In the genomic region with DNA sequence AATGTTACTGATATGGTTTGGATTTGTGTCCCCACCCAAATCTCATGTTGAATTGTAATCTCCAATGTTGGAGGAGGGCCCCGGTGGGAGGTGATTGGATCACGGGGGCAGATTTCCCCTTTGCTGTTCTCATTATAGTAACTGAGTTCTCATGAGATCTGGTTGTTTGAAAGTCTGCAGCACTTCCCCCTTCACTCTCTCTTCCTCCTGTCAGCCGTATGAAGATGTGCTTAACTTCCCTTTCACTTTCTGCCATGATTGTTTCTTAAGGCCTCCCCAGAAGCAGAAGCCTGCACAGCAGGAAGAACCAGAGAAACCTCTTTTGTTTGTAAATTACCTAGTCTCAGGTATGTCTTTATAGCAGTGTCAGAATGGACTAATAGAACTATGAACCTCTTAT, we compare ENCODE assay signal across 8 cellular contexts. TPM values are rescaled to one million over a fixed set of nuclear protein-coding genes. Genes with fewer than 3 reads are reported as not detected.
DNase-seq lines count a peak whose midpoint lies in the region; ATAC-seq and TF ChIP-seq lines count a peak whose summit lies in the region.

No MANE protein-coding gene starts in this region.

- H3K27me3 ChIP-seq in endodermal cell (ENCODE audit: control insufficient read depth, insufficient read depth, low read length, poor library complexity, severe bottlenecking) (no peaks in the 10 kb centered on the region), GM23248 (replicated peaks; ENCODE audit: insufficient read depth) (no peaks in the 10 kb centered on the region)

- no peak overlapping the region for H3K4me2 ChIP-seq in GM23248 (ENCODE audit: unreplicated experiment)

- H3K9me2 ChIP-seq in GM23248 (ENCODE audit: insufficient read depth): no peaks in the 10 kb centered on the region

- no peak overlapping the region for H3K9ac ChIP-seq in endodermal cell (ENCODE audit: extremely low read depth, low read length, poor library complexity, severe bottlenecking)
- H3K9ac ChIP-seq in GM23248: no peak overlapping the region

- H2AFZ ChIP-seq in GM23248: no peak overlapping the region

- peak; percentile 72 for ATAC-seq in GM19468 (IDR thresholded peaks at IDR 0.05; ENCODE audit: extremely low read depth, unreplicated experiment)

- H3K79me2 ChIP-seq in GM23248 (ENCODE audit: insufficient read depth): peaks cover 98% of the 10 kb centered on the region

- H3K4me3 ChIP-seq in endodermal cell (ENCODE audit: low read length): no peak overlapping the region
- H3K4me3 ChIP-seq in GM23248: no peak overlapping the region

- POLR2A ChIA-PET in GM10248 (lab: Yijun Ruan, JAX): no interaction called here

- H3K36me3 Mint-ChIP-seq in dendritic cell treated with granulocyte-macrophage colony-stimulating factor and Interleukin-4, amounts not matched to agents 40 ng/mL and 50 ng/mL, for 4 days (ENCODE audit: low read depth): peaks cover 23% of the 10 kb centered on the region
- peaks cover 38% of the 10 kb centered on the region for H3K36me3 Mint-ChIP-seq in endodermal cell (ENCODE audit: low read depth)

- DNase-seq in GM10248 (ENCODE audit: extremely low spot score) (peak; percentile 51), KG1 (lab: John Stamatoyannopoulos, UW) (peak; percentile 16), NCI-H2081 treated with DMSO at 0.1 percent for 48 hours (lab: John Stamatoyannopoulos, UW) (no peak), EL (no peak), endodermal cell (no peak), GM23248 (no peak)

- TF ChIP-seq CTCF in GM10248 (IDR thresholded peaks at IDR 0.05; ENCODE audit: control extremely low read depth, extremely low read depth, low read depth, missing control alignments): no peak
- TF ChIP-seq CTCF in endodermal cell (conservative IDR thresholded peaks at IDR 0.05): no peak

- H4K20me1 ChIP-seq in GM23248 (ENCODE audit: insufficient read depth): peaks cover 4% of the 10 kb centered on the region; the same call in 1 of the 2 replicates

- H3K27ac ChIP-seq in endodermal cell (ENCODE audit: low read depth, low read length): no peak overlapping the region
- no peak overlapping the region for H3K27ac ChIP-seq in GM23248

- CTCF ChIA-PET in GM10248 (lab: Yijun Ruan, JAX): interaction anchor here (1.0 kb wide), 1 partner anchor 9 kb away, joined by 3 read pairs; no protein-coding TSS in a partner anchor

- WGBS in endodermal cell (ENCODE audit: insufficient coverage in 1 of 2, insufficient read length in 1 of 2), 2 experiments: 86 to 88% methylated on average over 1 to 3 of the region's 3 CpGs
- 96 to 100% methylated on average over 3 of the region's 3 CpGs for WGBS in GM23248 (ENCODE audit: low coverage in 1 of 2, low lambda C conversion rate in 2 of 2, missing lambda C conversion rate in 2 of 2), 2 experiments

- intact Hi-C loops in dendritic cell treated with granulocyte-macrophage colony-stimulating factor and Interleukin-4, amounts not matched to agents 40 ng/mL and 50 ng/mL, for 4 days (cut with micrococcal nuclease): no loop called here

- no peaks in the 10 kb centered on the region for H3F3A ChIP-seq in GM23248 (ENCODE audit: insufficient read depth)

- no peaks in the 10 kb centered on the region for H3K4me1 ChIP-seq in endodermal cell (ENCODE audit: control insufficient read depth, insufficient read depth, low read length)
- H3K4me1 ChIP-seq in GM23248 (ENCODE audit: insufficient read depth): no peaks in the 10 kb centered on the region

- H3K4me1 Mint-ChIP-seq in dendritic cell treated with granulocyte-macrophage colony-stimulating factor and Interleukin-4, amounts not matched to agents 40 ng/mL and 50 ng/mL, for 4 days (ENCODE audit: low read depth): peaks cover 31% of the 10 kb centered on the region
- no peaks in the 10 kb centered on the region for H3K4me1 Mint-ChIP-seq in endodermal cell

- H3K9me3 Mint-ChIP-seq in dendritic cell treated with granulocyte-macrophage colony-stimulating factor and Interleukin-4, amounts not matched to agents 40 ng/mL and 50 ng/mL, for 4 days: peaks cover 29% of the 10 kb centered on the region
- H3K9me3 Mint-ChIP-seq in endodermal cell: peaks cover 26% of the 10 kb centered on the region

- no peaks in the 10 kb centered on the region for H3K27me3 Mint-ChIP-seq in dendritic cell treated with granulocyte-macrophage colony-stimulating factor and Interleukin-4, amounts not matched to agents 40 ng/mL and 50 ng/mL, for 4 days
- no peaks in the 10 kb centered on the region for H3K27me3 Mint-ChIP-seq in endodermal cell (ENCODE audit: insufficient read depth)

- no peak overlapping the region for H3K4me3 Mint-ChIP-seq in dendritic cell treated with granulocyte-macrophage colony-stimulating factor and Interleukin-4, amounts not matched to agents 40 ng/mL and 50 ng/mL, for 4 days
- no peak overlapping the region for H3K4me3 Mint-ChIP-seq in endodermal cell

- H3K9me3 ChIP-seq in endodermal cell (ENCODE audit: control insufficient read depth, low read length) (peaks cover 20% of the 10 kb centered on the region), GM23248 (ENCODE audit: low read depth) (no peaks in the 10 kb centered on the region)

- in situ Hi-C loops in GM23248 (cut with MboI): no loop called here

- H3K27ac Mint-ChIP-seq in dendritic cell treated with granulocyte-macrophage colony-stimulating factor and Interleukin-4, amounts not matched to agents 40 ng/mL and 50 ng/mL, for 4 days: peak overlapping the region; percentile 29
- H3K27ac Mint-ChIP-seq in endodermal cell: no peak overlapping the region

- H3K36me3 ChIP-seq in endodermal cell (ENCODE audit: control insufficient read depth, insufficient read depth, low read length): peaks cover 6% of the 10 kb centered on the region
- no peaks in the 10 kb centered on the region for H3K36me3 ChIP-seq in GM23248 (ENCODE audit: low read depth)

RNA-seq across cellular contexts. Expression of a gene that starts 28.4 kb away (rescaled TPM):
- total RNA-seq in endodermal cell: 10 to 100 TPM; 47.2 to 50.6 TPM
- 35.8 TPM for polyA plus RNA-seq in endodermal cell (2013, experiment 1 of 2)
- 35.1 TPM for polyA plus RNA-seq in endodermal cell (2013, experiment 2 of 2)
- total RNA-seq in GM23248 (2014; rRNA removed; shearing (Covaris generic)): 17.6 and 19.7 TPM in 2 replicates
- polyA plus RNA-seq in GM23248 (2016; fragmentation: Nextera tagmentation; extraction: Ambion mirVana): 7.9 and 10.6 TPM in 2 replicates

Comparison
In these comparisons a context has a peak if more than half of its experiments do, and no peak if none do; other contexts are left out.
1. DNase-seq: peak in GM10248 (single experiment) and KG1 (single experiment); none in NCI-H2081 treated with DMSO at 0.1 percent for 48 hours (single experiment), EL (single experiment), endodermal cell (single experiment) and GM23248 (single experiment).